11 cellular contexts compared by ENCODE assay signal in genomic region chr1:231212301-231212700, GRCh38. TPM values are rescaled to one million over a fixed set of nuclear protein-coding genes. Genes with fewer than 3 reads are reported as not detected.
DNase-seq lines count a peak whose midpoint lies in the region; ATAC-seq, FAIRE-seq and TF ChIP-seq lines count a peak whose summit lies in the region.
"Not testable (repeated sequence)": the region's sequence is repeated elsewhere in the genome, so short reads cannot be mapped to it uniquely, and the experiment has no call there.
"Had no signal": no experiment of that assay in that cellular context is flagged by ENCODE, and none has a peak within 500 bp of the region (broad histone marks: within the 10 kb centered on the region; RNA-seq: fewer than 3 reads in every experiment).

No MANE protein-coding gene starts in this region.

- peak overlapping the region; percentile 88 for H3K4me2 ChIP-seq in BLaER1
- H3K4me2 ChIP-seq in GM23338, smooth muscle cell: not testable (repeated sequence)

- not testable (repeated sequence) for H3K27ac Mint-ChIP-seq in GM23338; T-helper 2 cell treated with Interferon-gamma antibody and Interleukin-4, amounts not matched to agents 5 μg/mL and 100 μg/mL, for 36 hours
- H3K27ac Mint-ChIP-seq in central memory CD8-positive, alpha-beta T cell (ENCODE audit: low read depth): peak overlapping the region; percentile 81
- peak overlapping the region in 4 of 6 donors; percentile 54 to 88 (median 72) for H3K27ac Mint-ChIP-seq in naive B cell

- H3K4me1 Mint-ChIP-seq in GM23338 (peaks cover 20% of the 10 kb centered on the region), naive B cell (peaks cover 35 to 48% (median 38%) of the 10 kb centered on the region in 3 donors)
- not testable (repeated sequence) for H3K4me1 Mint-ChIP-seq in T-helper 2 cell treated with Interferon-gamma antibody and Interleukin-4, amounts not matched to agents 5 μg/mL and 100 μg/mL, for 36 hours (ENCODE audit: low read depth)
- H3K4me1 Mint-ChIP-seq in central memory CD8-positive, alpha-beta T cell: peaks cover 13% of the 10 kb centered on the region

- H3K4me1 ChIP-seq in BLaER1: peaks cover 76% of the 10 kb centered on the region
- H3K4me1 ChIP-seq in GM23338 (ENCODE audit: insufficient read depth); kidney (ENCODE audit: control insufficient read depth in 1 of 2, insufficient read depth in 1 of 2, low read depth in 1 of 2, low read length in 2 of 2); smooth muscle cell (ENCODE audit: low read depth): not testable (repeated sequence)

- H3K4me3 ChIP-seq in BLaER1; GM23338; kidney (ENCODE audit: low read length in 2 of 2): not testable (repeated sequence)
- H3K4me3 ChIP-seq in smooth muscle cell: peak overlapping the region; percentile 48

- intact Hi-C loops in kidney (cut with DNase I): loop anchor here (10.0 kb wide), 1 partner anchor 288 kb away; no protein-coding TSS in a partner anchor

- WGBS in smooth muscle cell (ENCODE audit: low lambda C conversion rate): 38% methylated on average over 5 of the region's 5 CpGs

- H3F3A ChIP-seq in GM23338 (replicated peaks; ENCODE audit: low read depth); smooth muscle cell (ENCODE audit: low read depth): not testable (repeated sequence)

- TF ChIP-seq CTCF in GM23338 (conservative IDR thresholded peaks at IDR 0.05; ENCODE audit: low read depth in 2 of 2); kidney (IDR thresholded peaks at IDR 0.05; ENCODE audit: borderline replicate concordance, extremely low read depth, insufficient read depth); smooth muscle cell (IDR thresholded peaks at IDR 0.05; ENCODE audit: borderline replicate concordance, insufficient read depth, poor library complexity, severe bottlenecking): not testable (repeated sequence)

- H3K27me3 ChIP-seq in BLaER1: not testable (repeated sequence)
- H3K27me3 ChIP-seq in GM23338 (ENCODE audit: insufficient read depth): peaks cover 66% of the 10 kb centered on the region
- peaks cover 48% of the 10 kb centered on the region for H3K27me3 ChIP-seq in smooth muscle cell (ENCODE audit: low read depth)

- not testable (repeated sequence) for H3K9me3 ChIP-seq in BLaER1; kidney (ENCODE audit: control insufficient read depth in 1 of 2, low read length in 2 of 2); smooth muscle cell (replicated peaks; ENCODE audit: low read depth)

- H3K4me3 Mint-ChIP-seq in GM23338; central memory CD8-positive, alpha-beta T cell: not testable (repeated sequence)
- H3K4me3 Mint-ChIP-seq in T-helper 2 cell treated with Interferon-gamma antibody and Interleukin-4, amounts not matched to agents 5 μg/mL and 100 μg/mL, for 36 hours: peak overlapping the region; percentile 7
- peak overlapping the region in 4 of 8 donors; percentile 14 to 93 (median 86) for H3K4me3 Mint-ChIP-seq in naive B cell

- not testable (repeated sequence) for H3K36me3 ChIP-seq in BLaER1; GM23338 (ENCODE audit: insufficient read depth); kidney (ENCODE audit: control insufficient read depth in 1 of 2, insufficient read depth in 2 of 2, low read length in 2 of 2); smooth muscle cell (ENCODE audit: low read depth)

- peak; percentile 21 for ATAC-seq in GM23338
- not testable (repeated sequence) for ATAC-seq in central memory CD8-positive, alpha-beta T cell (replicated peaks; ENCODE audit: extremely low read depth, poor library complexity, severe bottlenecking); naive B cell (ENCODE audit: low read depth in 2 of 2)

- H3K9ac ChIP-seq in BLaER1: peak overlapping the region; percentile 7; the same call in 1 of the 2 replicates
- not testable (repeated sequence) for H3K9ac ChIP-seq in kidney (ENCODE audit: low read length in 2 of 2); smooth muscle cell (ENCODE audit: low read depth)

- not testable (repeated sequence) for H4K20me1 ChIP-seq in BLaER1; GM23338 (replicated peaks; ENCODE audit: insufficient read depth); smooth muscle cell (ENCODE audit: low read depth)

- H3K27me3 Mint-ChIP-seq in GM23338 (ENCODE audit: insufficient read depth, low read depth, poor library complexity): peaks cover 73% of the 10 kb centered on the region
- H3K27me3 Mint-ChIP-seq in T-helper 2 cell treated with Interferon-gamma antibody and Interleukin-4, amounts not matched to agents 5 μg/mL and 100 μg/mL, for 36 hours (ENCODE audit: low read depth); central memory CD8-positive, alpha-beta T cell; naive B cell: not testable (repeated sequence)

- not testable (repeated sequence) for H3K36me3 Mint-ChIP-seq in GM23338 (ENCODE audit: low read depth); T-helper 2 cell treated with Interferon-gamma antibody and Interleukin-4, amounts not matched to agents 5 μg/mL and 100 μg/mL, for 36 hours (ENCODE audit: low read depth); central memory CD8-positive, alpha-beta T cell (ENCODE audit: insufficient read depth); naive B cell

- H3K27ac ChIP-seq in BLaER1: peak overlapping the region; percentile 88
- not testable (repeated sequence) for H3K27ac ChIP-seq in GM23338 (ENCODE audit: low read depth); kidney (ENCODE audit: low read depth in 2 of 2, low read length in 2 of 2); smooth muscle cell (ENCODE audit: low read depth)

- H3K9me3 Mint-ChIP-seq in GM23338; T-helper 2 cell treated with Interferon-gamma antibody and Interleukin-4, amounts not matched to agents 5 μg/mL and 100 μg/mL, for 36 hours; central memory CD8-positive, alpha-beta T cell; naive B cell: not testable (repeated sequence)

- FAIRE-seq in kidney (lab: Jason Lieb, UNC): not testable (repeated sequence)

- H3K9me2 ChIP-seq in GM23338 (ENCODE audit: insufficient read depth): not testable (repeated sequence)

- not testable (repeated sequence) for H2AFZ ChIP-seq in GM23338; smooth muscle cell (ENCODE audit: low read depth)

- not testable (repeated sequence) for H3K79me2 ChIP-seq in GM23338 (replicated peaks; ENCODE audit: insufficient read depth); smooth muscle cell (ENCODE audit: low read depth)

- DNase-seq in GM23338 (ENCODE audit: low spot score) (peak; percentile 50), LoVo (ENCODE audit: low spot score) (peak; percentile 16), kidney (peak; percentile 18)
- not testable (repeated sequence) for DNase-seq in T-helper 2 cell treated with Interferon-gamma antibody and Interleukin-4, amounts not matched to agents 5 μg/mL and 100 μg/mL, for 36 hours (ENCODE audit: low spot score); central memory CD8-positive, alpha-beta T cell (ENCODE audit: low spot score in 2 of 2); naive B cell; smooth muscle cell (lab: John Stamatoyannopoulos, UW; ENCODE audit: unreplicated experiment)

TF ChIP-seq in GM23338, 12 proteins besides CTCF, POLR2A, EP300 and RAD21:
- TF ChIP-seq POLR2AphosphoS5 (IDR thresholded peaks at IDR 0.05; ENCODE audit: low read depth) (peak; percentile 29; the same call in 1 of the 2 replicates), NANOG (IDR thresholded peaks at IDR 0.05; ENCODE audit: borderline replicate concordance) (0 out of 2 replicates have a peak, but pooled peaks have one; percentile 26)
TF ChIP-seq in GM23338: peak in this region for 2; not testable (repeated sequence) for 10.

RNA-seq across cellular contexts. Expression of gene GNPAT, which starts 28.7 kb away (rescaled TPM):
- total RNA-seq in GM23338 (2014; rRNA removed; shearing (Covaris generic)): 45.4 and 46.2 TPM in 2 replicates
- 28.8 and 32.8 TPM in 2 replicates for polyA plus RNA-seq in GM23338 (2016; fragmentation: Nextera tagmentation; extraction: Ambion mirVana)
- 31.2 TPM for total RNA-seq in kidney
- 33.7 TPM for polyA plus RNA-seq in kidney (ENCODE audit: insufficient read depth, low read depth, low replicate concordance)
- 10 to 100 TPM; 30.7 to 42.0 (median 38.0) TPM for polyA plus RNA-seq in naive B cell (ENCODE audit: low read depth in 6 of 6)
- total RNA-seq in smooth muscle cell: 45.8 and 66.3 TPM in 2 replicates
- 39.8 and 43.9 TPM in 2 replicates for polyA plus RNA-seq in smooth muscle cell

RNA-seq across cellular contexts. Expression of gene TRIM67, which starts 50.4 kb away (rescaled TPM):
- total RNA-seq in GM23338 (2014; rRNA removed; shearing (Covaris generic)): 0.03 TPM in 1 of 2 replicates, not detected in the other
- polyA plus RNA-seq in GM23338 (2016; fragmentation: Nextera tagmentation; extraction: Ambion mirVana) (not detected in 2 replicates), kidney (ENCODE audit: insufficient read depth, low read depth, low replicate concordance) (0.04 TPM), naive B cell (ENCODE audit: low read depth in 6 of 6) (not detected), smooth muscle cell (0.13 and 0.25 TPM in 2 replicates)
- total RNA-seq in kidney (not detected), smooth muscle cell (0.04 TPM in 1 of 2 replicates, not detected in the other)
- total RNA-seq: CD4-positive, alpha-beta memory T cell; H1; HFFc6 had no signal
- polyA plus RNA-seq: CD4-positive, alpha-beta memory T cell had no signal
